In the genomic region with DNA sequence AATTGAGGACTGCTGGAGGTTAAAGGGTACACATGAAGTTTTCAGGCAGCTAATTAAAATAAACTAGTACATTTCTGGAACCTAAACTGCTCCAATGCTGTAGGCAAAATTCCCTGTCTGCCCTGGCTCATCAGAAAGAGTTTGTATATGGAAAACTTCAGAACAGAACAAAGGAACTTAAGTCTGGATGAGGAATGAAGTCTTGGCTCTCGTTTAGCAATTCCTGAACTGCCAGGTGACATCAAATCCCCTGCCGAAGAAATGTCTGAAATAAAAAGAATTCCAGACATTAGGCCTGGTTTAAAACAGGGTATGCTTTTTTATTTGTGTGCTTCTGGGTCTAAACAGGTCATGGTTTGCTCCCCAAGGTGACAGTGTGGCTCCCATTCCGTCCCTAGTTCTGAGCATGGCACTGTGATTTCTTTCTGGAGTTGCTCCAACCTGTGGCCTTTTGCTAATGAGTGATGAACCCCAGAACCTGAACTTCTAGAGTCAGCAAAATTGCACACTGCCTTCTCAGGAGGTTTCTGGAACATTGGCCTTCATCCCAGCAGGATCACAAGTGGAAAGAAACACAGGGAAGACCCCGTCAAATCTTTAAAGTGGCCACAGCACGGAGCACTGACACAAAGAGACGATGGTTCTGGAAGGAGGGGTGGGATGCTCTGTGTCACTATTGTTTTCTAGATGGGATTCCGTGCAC, we compare ENCODE assay signal across 12 cellular contexts.
DNase-seq lines count a peak whose midpoint lies in the region; ATAC-seq, FAIRE-seq and TF ChIP-seq lines count a peak whose summit lies in the region.
"Had no signal": no experiment of that assay in that cellular context is flagged by ENCODE, and none has a peak within 500 bp of the region (broad histone marks: within the 10 kb centered on the region; RNA-seq: fewer than 3 reads in every experiment).

No MANE protein-coding gene starts in this region.

- ATAC-seq in thoracic aorta (ENCODE audit: insufficient number of reproducible peaks, low FRiP score, low read depth) = no peak

- H3K4me1 ChIP-seq in SJSA1 (replicated peaks) = peaks cover 59% of the 10 kb centered on the region
- H3K4me1 ChIP-seq in mucosa of rectum (ENCODE audit: control insufficient read depth in 2 of 2, insufficient read depth in 2 of 2, low read length in 2 of 2) = peaks cover 47 to 62% of the 10 kb centered on the region in 2 donors
- peaks cover 39 to 70% of the 10 kb centered on the region in 2 donors for H3K4me1 ChIP-seq in thoracic aorta (ENCODE audit: control insufficient read depth in 1 of 2, low read depth in 2 of 2)

- H3K9ac ChIP-seq in mucosa of rectum (ENCODE audit: low read depth in 1 of 2, low read length in 2 of 2) = peak overlapping the region; percentile 72 to 74

- DNase-seq in SJSA1 (ENCODE audit: low read depth in 1 of 2, low spot score in 2 of 2) (no peak), endothelial cell (ENCODE audit: low spot score) (no peak), thoracic aorta (ENCODE audit: low spot score) (no peak), H54 (ENCODE audit: insufficient read length, low spot score) (no peak), NCI-H1105 (lab: John Stamatoyannopoulos, UW) (no peak)
- no peak for DNase-seq in activated CD4-positive, alpha-beta memory T cell treated with anti-CD3 and anti-CD28 coated beads, Interleukin-2, amount 10 ng/mL, durations not matched to agents 7 days and 5 days
- DNase-seq: activated CD4-positive, alpha-beta T cell treated with anti-CD3 and anti-CD28 coated beads, Interleukin-2, amount 50 U/mL, for 1 hour; activated effector memory CD4-positive, alpha-beta T cell treated with Interleukin-2 at 50 U/mL for 16 hours; glutamatergic neuron; GM23248 had no signal

- H3K27me3 ChIP-seq in SJSA1 (replicated peaks) (no peaks in the 10 kb centered on the region), mucosa of rectum (ENCODE audit: control insufficient read depth in 2 of 2, insufficient read depth in 2 of 2, low read length in 2 of 2) (no peaks in the 10 kb centered on the region), thoracic aorta (replicated peaks; ENCODE audit: insufficient read depth) (no peaks in the 10 kb centered on the region)

- peaks cover 4% of the 10 kb centered on the region for H3K27me3 Mint-ChIP-seq in endothelial cell (ENCODE audit: unreplicated experiment)
- peaks cover 17% of the 10 kb centered on the region for H3K27me3 Mint-ChIP-seq in activated CD4-positive, alpha-beta memory T cell treated with anti-CD3 and anti-CD28 coated beads, Interleukin-2, amount 10 ng/mL, durations not matched to agents 7 days and 5 days

- H3K27ac Mint-ChIP-seq in endothelial cell (ENCODE audit: unreplicated experiment) = peak overlapping the region; percentile 57
- H3K27ac Mint-ChIP-seq in activated CD4-positive, alpha-beta memory T cell treated with anti-CD3 and anti-CD28 coated beads, Interleukin-2, amount 10 ng/mL, durations not matched to agents 7 days and 5 days = no peak overlapping the region
- H3K27ac Mint-ChIP-seq: memory B cell had no signal

- H3K36me3 Mint-ChIP-seq in endothelial cell (ENCODE audit: low read depth, unreplicated experiment) = peaks cover 21% of the 10 kb centered on the region
- H3K36me3 Mint-ChIP-seq in activated CD4-positive, alpha-beta memory T cell treated with anti-CD3 and anti-CD28 coated beads, Interleukin-2, amount 10 ng/mL, durations not matched to agents 7 days and 5 days (ENCODE audit: low read depth) = no peaks in the 10 kb centered on the region
- H3K36me3 Mint-ChIP-seq: memory B cell had no signal

- FAIRE-seq in H54 (lab: Jason Lieb, UNC) = no peak

- TF ChIP-seq CTCF in endothelial cell (IDR thresholded peaks at IDR 0.05; ENCODE audit: unreplicated experiment) = no peak
- no peak for TF ChIP-seq CTCF in thoracic aorta (IDR thresholded peaks at IDR 0.05)

- POLR2A ChIA-PET in activated CD4-positive, alpha-beta memory T cell treated with anti-CD3 and anti-CD28 coated beads, Interleukin-2, amount 10 ng/mL, durations not matched to agents 7 days and 5 days (lab: Charles Lee) = no interaction called here

- peaks cover 46% of the 10 kb centered on the region for H3K4me1 Mint-ChIP-seq in endothelial cell (ENCODE audit: unreplicated experiment)
- no peaks in the 10 kb centered on the region for H3K4me1 Mint-ChIP-seq in activated CD4-positive, alpha-beta memory T cell treated with anti-CD3 and anti-CD28 coated beads, Interleukin-2, amount 10 ng/mL, durations not matched to agents 7 days and 5 days

- H3K27ac ChIP-seq in SJSA1 = 0 out of 2 replicates have a peak overlapping the region, but pooled peaks have one; percentile 23
- H3K27ac ChIP-seq in mucosa of rectum (ENCODE audit: low read depth in 2 of 2, low read length in 2 of 2) = peak overlapping the region; percentile 93
- H3K27ac ChIP-seq in thoracic aorta = peak overlapping the region; percentile 88 to 89

- TF ChIP-seq POLR2A in H54 (IDR thresholded peaks at IDR 0.05; ENCODE audit: low read depth, low read length) = no peak

- H3K9me3 ChIP-seq in SJSA1 (replicated peaks) (no peaks in the 10 kb centered on the region), mucosa of rectum (ENCODE audit: control insufficient read depth in 2 of 2, low read length in 2 of 2) (no peaks in the 10 kb centered on the region), thoracic aorta (no peaks in the 10 kb centered on the region)

- H3K4me3 ChIP-seq in SJSA1 (no peak overlapping the region), mucosa of rectum (ENCODE audit: low read length in 2 of 2) (peak overlapping the region; percentile 53 to 69), thoracic aorta (peak overlapping the region; percentile 61)

- H3K4me3 Mint-ChIP-seq in endothelial cell (ENCODE audit: unreplicated experiment) = peak overlapping the region; percentile 14
- no peak overlapping the region for H3K4me3 Mint-ChIP-seq in activated CD4-positive, alpha-beta memory T cell treated with anti-CD3 and anti-CD28 coated beads, Interleukin-2, amount 10 ng/mL, durations not matched to agents 7 days and 5 days
- H3K4me3 Mint-ChIP-seq: memory B cell had no signal

- no peaks in the 10 kb centered on the region for H3K9me3 Mint-ChIP-seq in endothelial cell (ENCODE audit: unreplicated experiment)
- no peaks in the 10 kb centered on the region for H3K9me3 Mint-ChIP-seq in activated CD4-positive, alpha-beta memory T cell treated with anti-CD3 and anti-CD28 coated beads, Interleukin-2, amount 10 ng/mL, durations not matched to agents 7 days and 5 days
- H3K9me3 Mint-ChIP-seq: memory B cell had no signal

- H3K36me3 ChIP-seq in SJSA1 (peaks cover 13% of the 10 kb centered on the region; the same call in 1 of the 2 replicates), mucosa of rectum (ENCODE audit: control insufficient read depth in 2 of 2, insufficient read depth in 2 of 2, low read length in 2 of 2) (peaks cover 0 to 1% of the 10 kb centered on the region in 2 donors), thoracic aorta (no peaks in the 10 kb centered on the region)

- CTCF ChIA-PET in activated CD4-positive, alpha-beta memory T cell treated with anti-CD3 and anti-CD28 coated beads, Interleukin-2, amount 10 ng/mL, durations not matched to agents 7 days and 5 days (lab: Charles Lee) = no interaction called here

Comparison
In these comparisons a context has a peak if more than half of its experiments do, and no peak if none do; other contexts are left out.
1. H3K27ac ChIP-seq: peak in every context shown above with its lines; median percentile 93 in mucosa of rectum; 88 in thoracic aorta; 23 in SJSA1.